ENCODE assay signal across 21 cellular contexts in genomic region chr4:137417676-137418075, GRCh38.
"Had no signal": no experiment of that assay in that cellular context is flagged by ENCODE, and none has a peak within 500 bp of the region (broad histone marks: within the 10 kb centered on the region; RNA-seq: fewer than 3 reads in every experiment).

No MANE protein-coding gene starts in this region.

- H3K4me1 ChIP-seq: ascending aorta, sigmoid colon, tibial nerve, uterus had no signal

- H3K36me3 ChIP-seq: ascending aorta, esophagus muscularis mucosa, sigmoid colon, tibial nerve, uterus had no signal

- H3K27ac ChIP-seq: ascending aorta, esophagus muscularis mucosa, sigmoid colon, tibial nerve, uterus had no signal

- ATAC-seq: activated CD8-positive, alpha-beta memory T cell treated with anti-CD3 and anti-CD28 coated beads, Interleukin-2, amount 10 ng/mL, durations not matched to agents 7 days and 5 days; activated T-helper 17 cell treated with anti-CD3 and anti-CD28 coated beads, Interleukin-2, amount 50 U/mL, for 72 hours; left lobe of liver; stimulated activated naive CD8-positive, alpha-beta T cell treated with anti-CD3 and anti-CD28 coated beads, Interleukin-15, Interleukin-2, amounts not matched to agents 100 U/mL and 50 U/mL, for 24 hours had no signal

- H3K27me3 ChIP-seq: ascending aorta, esophagus muscularis mucosa, sigmoid colon, tibial nerve, uterus had no signal

- DNase-seq: activated B cell treated with CpG ODN at 0.5 μM for 24 hours; activated CD4-positive, alpha-beta memory T cell treated with anti-CD3 and anti-CD28 coated beads, Interleukin-2, amount 10 ng/mL, durations not matched to agents 7 days and 5 days; activated CD4-positive, alpha-beta T cell treated with anti-CD3 and anti-CD28 coated beads for 4 hours; activated CD8-positive, alpha-beta memory T cell treated with anti-CD3 and anti-CD28 coated beads, Interleukin-2, amount 10 ng/mL, durations not matched to agents 7 days and 5 days; activated naive CD4-positive, alpha-beta T cell treated with anti-CD3 and anti-CD28 coated beads for 36 hours; cerebellar nuclear complex; effector CD8-positive, alpha-beta T cell; foreskin melanocyte; kidney; nucleus accumbens; sigmoid colon; stimulated activated CD4-positive, alpha-beta T cell treated with anti-CD3 and anti-CD28 coated beads, Interleukin-12 subunit alpha, Interleukin-12 subunit beta, amount 100 ng/mL, for 4 hours; stimulated activated CD4-positive, alpha-beta T cell treated with anti-CD3 and anti-CD28 coated beads, Interleukin-1b, Interleukin-23, amount 100 ng/mL, for 48 hours; stimulated activated CD8-positive, alpha-beta memory T cell treated with anti-CD3 and anti-CD28 coated beads, Interleukin-4, amount 100 ng/mL, for 48 hours; stimulated activated naive CD8-positive, alpha-beta T cell treated with anti-CD3 and anti-CD28 coated beads, Interleukin-15, Interleukin-2, amounts not matched to agents 100 U/mL and 50 U/mL, for 24 hours; uterus had no signal

- H3K9me3 ChIP-seq: ascending aorta, esophagus muscularis mucosa, sigmoid colon, tibial nerve, uterus had no signal

- H3K4me3 ChIP-seq: ascending aorta, esophagus muscularis mucosa, sigmoid colon, tibial nerve, uterus had no signal
